In genomic region chr10:8374334-8374733, GRCh38 we compare ENCODE assay signal across 39 cellular contexts.
"Had no signal": no experiment of that assay in that cellular context is flagged by ENCODE, and none has a peak within 500 bp of the region (broad histone marks: within the 10 kb centered on the region; RNA-seq: fewer than 3 reads in every experiment).

No MANE protein-coding gene starts in this region.

- H3K27ac ChIP-seq: adrenal gland, ascending aorta, body of pancreas, brain microvascular endothelial cell, breast epithelium, cardiac muscle cell had no signal

- DNase-seq: activated effector memory CD4-positive, alpha-beta T cell treated with anti-CD3 and anti-CD28 coated beads, Interleukin-2, amount 50 U/mL, for 16 hours; activated effector memory CD4-positive, alpha-beta T cell treated with Interleukin-2 at 50 U/mL for 16 hours; activated gamma-delta T cell; activated gamma-delta T cell treated with Interleukin-2 at 50 U/mL for 16 hours; activated naive CD4-positive, alpha-beta T cell; activated naive CD4-positive, alpha-beta T cell treated with anti-CD3 and anti-CD28 coated beads for 36 hours; activated naive CD4-positive, alpha-beta T cell treated with anti-CD3 and anti-CD28 coated beads, Interleukin-2, amount 10 ng/mL, durations not matched to agents 7 days and 5 days; activated naive CD4-positive, alpha-beta T cell treated with anti-CD3 and anti-CD28 coated beads, Interleukin-2, amount 50 U/mL, for 16 hours; activated naive CD4-positive, alpha-beta T cell treated with Interleukin-2 at 50 U/mL for 16 hours; activated naive CD8-positive, alpha-beta T cell treated with anti-CD3 and anti-CD28 coated beads for 36 hours; activated naive CD8-positive, alpha-beta T cell treated with anti-CD3 and anti-CD28 coated beads, Interleukin-2, amount 10 ng/mL, durations not matched to agents 7 days and 5 days; activated naive CD8-positive, alpha-beta T cell treated with anti-CD3 and anti-CD28 coated beads, Interleukin-2, amount 50 U/mL, for 24 hours; activated T-cell treated with anti-CD3 and anti-CD28 coated beads for 4 hours; activated T-cell treated with anti-CD3 and anti-CD28 coated beads, Interleukin-2, amount 50 U/mL, for 1 hour; activated T-cell treated with anti-CD3 and anti-CD28 coated beads, Interleukin-2, amount 50 U/mL, for 24 hours; activated T-cell treated with anti-CD3 and anti-CD28 coated beads, Interleukin-2, amount 50 U/mL, for 4 hours; activated T-cell treated with anti-CD3 and anti-CD28 coated beads, Interleukin-2, amount 50 U/mL, for 48 hours; activated T-cell treated with anti-CD3 and anti-CD28 coated beads, Interleukin-2, amount 50 U/mL, for 72 hours; adrenal gland; amniotic stem cell; amygdala; anterior cingulate cortex; aorta; body of pancreas; brain microvascular endothelial cell; caudate nucleus; central memory CD4-positive, alpha-beta T cell; cerebellar nuclear complex had no signal

- H3K9me3 Mint-ChIP-seq: activated naive CD4-positive, alpha-beta T cell treated with anti-CD3 and anti-CD28 coated beads for 36 hours; activated naive CD4-positive, alpha-beta T cell treated with anti-CD3 and anti-CD28 coated beads, Interleukin-2, amount 10 ng/mL, durations not matched to agents 7 days and 5 days; activated naive CD4-positive, alpha-beta T cell treated with anti-CD3 and anti-CD28 coated beads, Interleukin-2, amount 50 U/mL, for 24 hours; activated naive CD8-positive, alpha-beta T cell treated with anti-CD3 and anti-CD28 coated beads for 36 hours; activated naive CD8-positive, alpha-beta T cell treated with anti-CD3 and anti-CD28 coated beads, Interleukin-2, amount 10 ng/mL, durations not matched to agents 7 days and 5 days; activated naive CD8-positive, alpha-beta T cell treated with anti-CD3 and anti-CD28 coated beads, Interleukin-2, amount 50 U/mL, for 24 hours; activated T-cell treated with anti-CD3 and anti-CD28 coated beads, Interleukin-2, amount 50 U/mL, for 24 hours; activated T-cell treated with anti-CD3 and anti-CD28 coated beads, Interleukin-2, amount 50 U/mL, for 4 hours; activated T-helper 1 cell treated with anti-CD3 and anti-CD28 coated beads, Interleukin-12 subunit alpha, Interleukin-12 subunit beta, Interleukin-2, Interleukin-4 antibody, amounts not matched to agents 30 ng/mL and 10 ng/mL and 1 ng/mL, durations not matched to agents 14 hours and 24 hours and 36 hours; brain; central memory CD8-positive, alpha-beta T cell had no signal

- ATAC-seq: activated T-cell treated with anti-CD3 and anti-CD28 coated beads, Interleukin-2, amount 50 U/mL, for 4 hours; body of pancreas had no signal

- H3K9me3 ChIP-seq: adrenal gland, ascending aorta, body of pancreas, breast epithelium had no signal

- FAIRE-seq: astrocyte, bronchial epithelial cell had no signal

- H3K36me3 ChIP-seq: adrenal gland, ascending aorta, brain microvascular endothelial cell, breast epithelium, cardiac muscle cell had no signal

- H3K4me1 ChIP-seq: adrenal gland, ascending aorta, body of pancreas, breast epithelium had no signal

- H3K36me3 Mint-ChIP-seq: activated naive CD4-positive, alpha-beta T cell treated with anti-CD3 and anti-CD28 coated beads, Interleukin-2, amount 10 ng/mL, durations not matched to agents 7 days and 5 days; activated naive CD4-positive, alpha-beta T cell treated with anti-CD3 and anti-CD28 coated beads, Interleukin-2, amount 50 U/mL, for 24 hours; activated naive CD8-positive, alpha-beta T cell; activated naive CD8-positive, alpha-beta T cell treated with anti-CD3 and anti-CD28 coated beads for 36 hours; activated naive CD8-positive, alpha-beta T cell treated with anti-CD3 and anti-CD28 coated beads, Interleukin-2, amount 10 ng/mL, durations not matched to agents 7 days and 5 days; brain had no signal

- H3K27me3 ChIP-seq: adrenal gland, ascending aorta, body of pancreas, brain microvascular endothelial cell, breast epithelium, cardiac muscle cell had no signal

- H3K27ac Mint-ChIP-seq: activated naive CD4-positive, alpha-beta T cell treated with anti-CD3 and anti-CD28 coated beads for 36 hours; activated naive CD4-positive, alpha-beta T cell treated with anti-CD3 and anti-CD28 coated beads, Interleukin-2, amount 10 ng/mL, durations not matched to agents 7 days and 5 days; activated naive CD4-positive, alpha-beta T cell treated with anti-CD3 and anti-CD28 coated beads, Interleukin-2, amount 50 U/mL, for 24 hours; activated naive CD8-positive, alpha-beta T cell; activated naive CD8-positive, alpha-beta T cell treated with anti-CD3 and anti-CD28 coated beads for 36 hours; activated naive CD8-positive, alpha-beta T cell treated with anti-CD3 and anti-CD28 coated beads, Interleukin-2, amount 10 ng/mL, durations not matched to agents 7 days and 5 days; activated T-cell treated with anti-CD3 and anti-CD28 coated beads, Interleukin-2, amount 50 U/mL, for 24 hours; activated T-cell treated with anti-CD3 and anti-CD28 coated beads, Interleukin-2, amount 50 U/mL, for 72 hours; activated T-helper 1 cell treated with anti-CD3 and anti-CD28 coated beads, Interleukin-12 subunit alpha, Interleukin-12 subunit beta, Interleukin-2, Interleukin-4 antibody, amounts not matched to agents 30 ng/mL and 10 ng/mL and 1 ng/mL, durations not matched to agents 14 hours and 24 hours and 36 hours; activated T-helper 17 cell treated with anti-CD3 and anti-CD28 coated beads, Interleukin-2, amount 50 U/mL, for 72 hours; brain had no signal

- H3K4me3 ChIP-seq: adrenal gland, ascending aorta, body of pancreas, breast epithelium, cardiac muscle cell had no signal
